Comparison of ENCODE assay signal across 1 cellular context in the genomic region with DNA sequence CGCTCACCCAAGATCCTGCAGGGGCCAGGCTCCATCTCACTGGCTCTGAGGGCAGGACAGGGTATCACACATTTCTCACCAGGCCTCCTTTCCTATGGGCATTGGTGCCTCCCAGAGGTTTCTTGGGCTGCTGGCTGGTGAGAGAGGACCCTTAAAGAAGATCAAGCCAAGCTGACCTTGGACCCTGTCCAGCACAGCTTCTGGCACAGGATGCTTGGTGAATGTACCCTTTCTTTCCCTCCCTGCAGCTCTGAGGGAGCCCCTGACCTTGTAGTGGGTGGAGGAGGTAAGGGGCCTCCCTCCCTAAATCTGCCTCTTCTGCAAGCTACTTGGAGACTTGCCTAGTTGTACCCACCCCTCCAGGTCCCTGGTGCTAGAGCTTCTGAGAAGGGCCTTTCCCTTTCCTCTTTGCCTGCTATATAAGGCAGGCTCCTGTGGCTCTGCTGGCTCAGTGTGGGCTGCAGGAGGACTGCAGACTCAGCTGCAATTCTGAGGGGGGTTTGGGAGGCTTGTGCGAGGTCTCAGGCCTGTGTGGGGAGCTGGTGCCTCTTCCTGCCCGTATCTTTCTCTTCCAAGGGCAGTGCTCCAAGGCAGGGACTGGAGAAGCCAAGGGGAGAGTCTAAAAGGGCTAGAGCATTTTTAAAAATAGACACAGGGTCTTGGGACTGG.
TF ChIP-seq lines count a peak whose summit lies in the region.

No MANE protein-coding gene starts in this region.

TF ChIP-seq in H1, 55 proteins besides CTCF, POLR2A, EP300 and RAD21:
- TF ChIP-seq SUZ12 (IDR thresholded peaks at IDR 0.05; ENCODE audit: low read length), result no peak
- TF ChIP-seq BCL11A (IDR thresholded peaks at IDR 0.05; ENCODE audit: low read depth in 2 of 2, low read length in 2 of 2), result no peak
- TF ChIP-seq, protein P1, sequence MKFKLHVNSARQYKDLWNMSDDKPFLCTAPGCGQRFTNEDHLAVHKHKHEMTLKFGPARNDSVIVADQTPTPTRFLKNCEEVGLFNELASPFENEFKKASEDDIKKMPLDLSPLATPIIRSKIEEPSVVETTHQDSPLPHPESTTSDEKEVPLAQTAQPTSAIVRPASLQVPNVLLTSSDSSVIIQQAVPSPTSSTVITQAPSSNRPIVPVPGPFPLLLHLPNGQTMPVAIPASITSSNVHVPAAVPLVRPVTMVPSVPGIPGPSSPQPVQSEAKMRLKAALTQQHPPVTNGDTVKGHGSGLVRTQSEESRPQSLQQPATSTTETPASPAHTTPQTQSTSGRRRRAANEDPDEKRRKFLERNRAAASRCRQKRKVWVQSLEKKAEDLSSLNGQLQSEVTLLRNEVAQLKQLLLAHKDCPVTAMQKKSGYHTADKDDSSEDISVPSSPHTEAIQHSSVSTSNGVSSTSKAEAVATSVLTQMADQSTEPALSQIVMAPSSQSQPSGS (IDR thresholded peaks at IDR 0.05; ENCODE audit: low read length), result no peak
- no peak for TF ChIP-seq POU5F1 (IDR thresholded peaks at IDR 0.05; ENCODE audit: low read depth, low read length)
- no peak for TF ChIP-seq SP4 (IDR thresholded peaks at IDR 0.05; ENCODE audit: low read length)
- no peak for TF ChIP-seq JUND (IDR thresholded peaks at IDR 0.05; ENCODE audit: low read length)
